In genomic region chr10:117165557-117166419, GRCh38 we compare ENCODE assay signal across 9 cellular contexts. TPM values are rescaled to one million over a fixed set of nuclear protein-coding genes. Genes with fewer than 3 reads are reported as not detected.
DNase-seq lines count a peak whose midpoint lies in the region; ATAC-seq and TF ChIP-seq lines count a peak whose summit lies in the region.
"Had no signal": no experiment of that assay in that cellular context is flagged by ENCODE, and none has a peak within 500 bp of the region (broad histone marks: within the 10 kb centered on the region; RNA-seq: fewer than 3 reads in every experiment).

No MANE protein-coding gene starts in this region.

- DNase-seq in AG09309 (ENCODE audit: low read depth) (no peak), SK-MEL-5 (ENCODE audit: low read depth, low spot score) (peak; percentile 66), epithelial cell of esophagus (ENCODE audit: low read depth) (peak; percentile 60), myocyte (ENCODE audit: low read depth) (peak; percentile 48), NCI-H524 treated with DMSO at 0.1 percent for 48 hours (lab: John Stamatoyannopoulos, UW) (no peak), inferior parietal cortex (ENCODE audit: extremely low spot score) (no peak)
- DNase-seq: naive B cell had no signal

- ATAC-seq in HG02970 (IDR thresholded peaks at IDR 0.05; ENCODE audit: low FRiP score, unreplicated experiment), result no peak

- H3K4me3 ChIP-seq in AG09309 (ENCODE audit: control insufficient read depth, low read depth, low read length), result peak overlapping the region; percentile 14
- no peak overlapping the region for H3K4me3 ChIP-seq in epithelial cell of esophagus (ENCODE audit: low read length)

- peak; percentile 84 for TF ChIP-seq CTCF in AG09309 (IDR thresholded peaks at IDR 0.05; ENCODE audit: control insufficient read depth, insufficient read depth, low read depth, low read length, missing control alignments)
- TF ChIP-seq CTCF in GM12872 (IDR thresholded peaks at IDR 0.05; ENCODE audit: insufficient read depth, low read depth, low read length), result peak; percentile 29; the same call in 2 of the 3 replicates
- TF ChIP-seq CTCF in epithelial cell of esophagus (IDR thresholded peaks at IDR 0.05; ENCODE audit: insufficient read depth, low read depth, low read length, missing control alignments), result peak; percentile 61

- in situ Hi-C loops in SK-MEL-5 (cut with HindIII; ENCODE audit: low pct_unique_long_range_greater_than_20kb, low sequenced_read_pairs), result no loop called here

RNA-seq across cellular contexts. Expression of gene VAX1, which starts 27.7 kb away (rescaled TPM):
- 1.1 and 1.3 TPM in 2 replicates for total RNA-seq in SK-MEL-5 (2014; rRNA removed; shearing (Covaris generic))
- polyA plus RNA-seq in SK-MEL-5 (2015; cell fraction: cytosol; rRNA removed), result 2.0 and 2.6 TPM in 2 replicates
- polyA plus RNA-seq in SK-MEL-5 (2015; cell fraction: nucleus; rRNA removed), result 2.3 and 2.7 TPM in 2 replicates
- total RNA-seq in myocyte, result not detected in 2 replicates
- not detected for polyA plus RNA-seq in myocyte (2012)

RNA-seq across cellular contexts. Expression of gene KCNK18, which starts 31.5 kb away (rescaled TPM):
- not detected in 2 replicates for total RNA-seq in SK-MEL-5 (2014; rRNA removed; shearing (Covaris generic))
- not detected in 2 replicates for polyA plus RNA-seq in SK-MEL-5 (2015; cell fraction: cytosol; rRNA removed)
- not detected in 2 replicates for polyA plus RNA-seq in SK-MEL-5 (2015; cell fraction: nucleus; rRNA removed)
- total RNA-seq in myocyte, result not detected in 2 replicates
- polyA plus RNA-seq in myocyte (2012), result not detected

Comparison
In these comparisons a context has a peak if more than half of its experiments do, and no peak if none do; other contexts are left out.
1. DNase-seq: peak in SK-MEL-5 (single experiment), epithelial cell of esophagus (single experiment) and myocyte (single experiment); none in AG09309 (single experiment), NCI-H524 treated with DMSO at 0.1 percent for 48 hours (single experiment) and inferior parietal cortex (single experiment).
2. CTCF ChIP-seq: peak in every context shown above with its lines; median percentile 84 in AG09309; 61 in epithelial cell of esophagus; 29 in GM12872.